Comparison of ENCODE assay signal across 8 cellular contexts in genomic region chr2:28894470-28895188, GRCh38. TPM values are rescaled to one million over a fixed set of nuclear protein-coding genes. Genes with fewer than 3 reads are reported as not detected.
DNase-seq lines count a peak whose midpoint lies in the region; ATAC-seq and TF ChIP-seq lines count a peak whose summit lies in the region.

TSS of gene WDR43 (plus strand) at chr2:28894667. CDS start at chr2:28894699, 32 bp downstream.

- DNase-seq in DMS153 (lab: John Stamatoyannopoulos, UW) (peak; percentile 98), PC-9 (peak; percentile 98 to 99), erythroblast (lab: John Stamatoyannopoulos, UW) (peak; percentile 99)
- DNase-seq in Jurkat, Clone E6-1 (ENCODE audit: low read depth, low spot score) = peak; percentile 99
- peak; percentile 97 for DNase-seq in activated T-cell treated with anti-CD3 and anti-CD28 coated beads, Interleukin-2, amount 50 U/mL, for 1 hour
- peak; percentile 95 for DNase-seq in stimulated activated CD8-positive, alpha-beta memory T cell treated with anti-CD3 and anti-CD28 coated beads, Interleukin-7, amount 100 ng/mL, for 1 hour (ENCODE audit: low read depth in 2 of 2)

- peak within 1 kb of the TSS; percentile 83 for H2AFZ ChIP-seq in PC-9

- peaks cover 52% of the 10 kb centered on the region for H3K79me2 ChIP-seq in PC-9 (ENCODE audit: low read depth)

- peak within 1 kb of the TSS; percentile 71 for H3K27ac ChIP-seq in PC-9

- BruUV-seq in PC-9 (replicated peaks; lab: Mats Ljungman, UMichigan) = no TSS peak

- POLR2A ChIA-PET in PC-9 (lab: Charles Lee; ENCODE audit: unreplicated experiment) = interaction anchor here (0.6 to 1.0 kb wide), 5 partner anchors 27 to 1359 kb away, joined by 3 to 14 read pairs (median 3); no protein-coding TSS in a partner anchor

- H3K4me2 ChIP-seq in PC-9 = peak within 1 kb of the TSS; percentile 90

- no peaks in the 10 kb centered on the region for H3K9me2 ChIP-seq in PC-9 (ENCODE audit: insufficient read depth)

- H3K4me1 ChIP-seq in PC-9 (replicated peaks; ENCODE audit: insufficient read depth) (peaks cover 34% of the 10 kb centered on the region), mucosa of stomach (ENCODE audit: control insufficient read depth, insufficient read depth, low read length) (peaks cover 6% of the 10 kb centered on the region)

- H3K9ac ChIP-seq in mucosa of stomach (ENCODE audit: low read length) = peak within 1 kb of the TSS; percentile 77

- TF ChIP-seq CTCF in PC-9 (conservative IDR thresholded peaks at IDR 0.05) = no peak

- H4K20me1 ChIP-seq in PC-9 (ENCODE audit: insufficient read depth) = peaks cover 41% of the 10 kb centered on the region

- H3K9me3 ChIP-seq in PC-9 (ENCODE audit: insufficient read depth, low read depth) = no peaks in the 10 kb centered on the region
- H3K9me3 ChIP-seq in mucosa of stomach (ENCODE audit: control insufficient read depth, low read length) = no peaks in the 10 kb centered on the region

- intact Hi-C loops in PC-9 (cut with micrococcal nuclease; ENCODE audit: unreplicated experiment) = loop anchor here (1.0 to 10.0 kb wide), 2 partner anchors 24 to 330 kb away; partner anchors contain the start of gene TRMT61B

- H3K36me3 ChIP-seq in PC-9 (ENCODE audit: low read depth) (peaks cover 20% of the 10 kb centered on the region), mucosa of stomach (ENCODE audit: control insufficient read depth, insufficient read depth, low read length) (no peaks in the 10 kb centered on the region)

- peak; percentile 84 for ATAC-seq in GM21619 (IDR thresholded peaks at IDR 0.05; ENCODE audit: unreplicated experiment)

- peak; percentile 86 for TF ChIP-seq POLR2A in erythroblast (IDR thresholded peaks at IDR 0.05; ENCODE audit: low read length)

- CTCF ChIA-PET in PC-9 (lab: Charles Lee) = interaction anchor here (0.5 kb wide), 1 partner anchor 1187 kb away, joined by 7 read pairs; no protein-coding TSS in a partner anchor

- H3K27me3 ChIP-seq in PC-9 (ENCODE audit: insufficient read depth, low read depth) (no peaks in the 10 kb centered on the region), mucosa of stomach (ENCODE audit: control insufficient read depth, insufficient read depth, low read length) (no peaks in the 10 kb centered on the region)

- peak within 1 kb of the TSS; percentile 57 for H3K4me3 ChIP-seq in Jurkat, Clone E6-1 (ENCODE audit: low read length)
- peak within 1 kb of the TSS; percentile 98 for H3K4me3 ChIP-seq in PC-9
- H3K4me3 ChIP-seq in mucosa of stomach (ENCODE audit: low read length) = peak within 1 kb of the TSS; percentile 96

- no peaks in the 10 kb centered on the region; the same call in none of the 2 replicates for H3F3A ChIP-seq in PC-9 (ENCODE audit: insufficient read depth, low read depth)

RNA-seq across cellular contexts. Expression of gene WDR43, which starts in this region (rescaled TPM):
- 50.7 TPM for polyA plus RNA-seq in Jurkat, Clone E6-1 (2012; ENCODE audit: insufficient read depth, insufficient read length)
- total RNA-seq in PC-9 (2021) = 37.1 and 57.9 TPM in 2 replicates

Comparison
In these comparisons a context has a peak if more than half of its experiments do, and no peak if none do; other contexts are left out.
1. Peak in every context shown above with its lines: DNase-seq, ATAC-seq, H3K4me3 ChIP-seq and H3K27ac ChIP-seq.